In the genomic region with DNA sequence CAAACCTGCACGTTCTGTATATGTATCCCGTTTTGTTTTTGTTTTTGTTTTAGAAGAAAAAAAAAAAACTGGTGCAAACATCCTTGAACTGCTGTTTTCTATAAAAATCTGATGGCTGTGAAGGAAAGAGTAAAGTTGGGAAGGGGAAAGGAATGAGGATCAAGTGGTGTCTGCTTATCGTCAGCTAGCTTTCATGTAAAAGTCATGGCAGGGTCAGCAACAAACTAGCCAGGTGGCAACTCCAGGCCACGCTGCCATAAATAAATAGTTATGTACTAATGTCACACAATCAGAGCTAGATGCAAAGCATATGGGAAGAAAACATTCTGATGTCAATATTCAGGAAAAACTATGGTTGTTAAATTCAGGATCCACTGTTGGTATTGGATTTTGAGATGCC, we compare ENCODE assay signal across 1 cellular context.
TF ChIP-seq lines count a peak whose summit lies in the region.

No MANE protein-coding gene starts in this region.

TF ChIP-seq in GM23338, 12 proteins besides CTCF, POLR2A, EP300 and RAD21:
- TF ChIP-seq, protein P1, sequence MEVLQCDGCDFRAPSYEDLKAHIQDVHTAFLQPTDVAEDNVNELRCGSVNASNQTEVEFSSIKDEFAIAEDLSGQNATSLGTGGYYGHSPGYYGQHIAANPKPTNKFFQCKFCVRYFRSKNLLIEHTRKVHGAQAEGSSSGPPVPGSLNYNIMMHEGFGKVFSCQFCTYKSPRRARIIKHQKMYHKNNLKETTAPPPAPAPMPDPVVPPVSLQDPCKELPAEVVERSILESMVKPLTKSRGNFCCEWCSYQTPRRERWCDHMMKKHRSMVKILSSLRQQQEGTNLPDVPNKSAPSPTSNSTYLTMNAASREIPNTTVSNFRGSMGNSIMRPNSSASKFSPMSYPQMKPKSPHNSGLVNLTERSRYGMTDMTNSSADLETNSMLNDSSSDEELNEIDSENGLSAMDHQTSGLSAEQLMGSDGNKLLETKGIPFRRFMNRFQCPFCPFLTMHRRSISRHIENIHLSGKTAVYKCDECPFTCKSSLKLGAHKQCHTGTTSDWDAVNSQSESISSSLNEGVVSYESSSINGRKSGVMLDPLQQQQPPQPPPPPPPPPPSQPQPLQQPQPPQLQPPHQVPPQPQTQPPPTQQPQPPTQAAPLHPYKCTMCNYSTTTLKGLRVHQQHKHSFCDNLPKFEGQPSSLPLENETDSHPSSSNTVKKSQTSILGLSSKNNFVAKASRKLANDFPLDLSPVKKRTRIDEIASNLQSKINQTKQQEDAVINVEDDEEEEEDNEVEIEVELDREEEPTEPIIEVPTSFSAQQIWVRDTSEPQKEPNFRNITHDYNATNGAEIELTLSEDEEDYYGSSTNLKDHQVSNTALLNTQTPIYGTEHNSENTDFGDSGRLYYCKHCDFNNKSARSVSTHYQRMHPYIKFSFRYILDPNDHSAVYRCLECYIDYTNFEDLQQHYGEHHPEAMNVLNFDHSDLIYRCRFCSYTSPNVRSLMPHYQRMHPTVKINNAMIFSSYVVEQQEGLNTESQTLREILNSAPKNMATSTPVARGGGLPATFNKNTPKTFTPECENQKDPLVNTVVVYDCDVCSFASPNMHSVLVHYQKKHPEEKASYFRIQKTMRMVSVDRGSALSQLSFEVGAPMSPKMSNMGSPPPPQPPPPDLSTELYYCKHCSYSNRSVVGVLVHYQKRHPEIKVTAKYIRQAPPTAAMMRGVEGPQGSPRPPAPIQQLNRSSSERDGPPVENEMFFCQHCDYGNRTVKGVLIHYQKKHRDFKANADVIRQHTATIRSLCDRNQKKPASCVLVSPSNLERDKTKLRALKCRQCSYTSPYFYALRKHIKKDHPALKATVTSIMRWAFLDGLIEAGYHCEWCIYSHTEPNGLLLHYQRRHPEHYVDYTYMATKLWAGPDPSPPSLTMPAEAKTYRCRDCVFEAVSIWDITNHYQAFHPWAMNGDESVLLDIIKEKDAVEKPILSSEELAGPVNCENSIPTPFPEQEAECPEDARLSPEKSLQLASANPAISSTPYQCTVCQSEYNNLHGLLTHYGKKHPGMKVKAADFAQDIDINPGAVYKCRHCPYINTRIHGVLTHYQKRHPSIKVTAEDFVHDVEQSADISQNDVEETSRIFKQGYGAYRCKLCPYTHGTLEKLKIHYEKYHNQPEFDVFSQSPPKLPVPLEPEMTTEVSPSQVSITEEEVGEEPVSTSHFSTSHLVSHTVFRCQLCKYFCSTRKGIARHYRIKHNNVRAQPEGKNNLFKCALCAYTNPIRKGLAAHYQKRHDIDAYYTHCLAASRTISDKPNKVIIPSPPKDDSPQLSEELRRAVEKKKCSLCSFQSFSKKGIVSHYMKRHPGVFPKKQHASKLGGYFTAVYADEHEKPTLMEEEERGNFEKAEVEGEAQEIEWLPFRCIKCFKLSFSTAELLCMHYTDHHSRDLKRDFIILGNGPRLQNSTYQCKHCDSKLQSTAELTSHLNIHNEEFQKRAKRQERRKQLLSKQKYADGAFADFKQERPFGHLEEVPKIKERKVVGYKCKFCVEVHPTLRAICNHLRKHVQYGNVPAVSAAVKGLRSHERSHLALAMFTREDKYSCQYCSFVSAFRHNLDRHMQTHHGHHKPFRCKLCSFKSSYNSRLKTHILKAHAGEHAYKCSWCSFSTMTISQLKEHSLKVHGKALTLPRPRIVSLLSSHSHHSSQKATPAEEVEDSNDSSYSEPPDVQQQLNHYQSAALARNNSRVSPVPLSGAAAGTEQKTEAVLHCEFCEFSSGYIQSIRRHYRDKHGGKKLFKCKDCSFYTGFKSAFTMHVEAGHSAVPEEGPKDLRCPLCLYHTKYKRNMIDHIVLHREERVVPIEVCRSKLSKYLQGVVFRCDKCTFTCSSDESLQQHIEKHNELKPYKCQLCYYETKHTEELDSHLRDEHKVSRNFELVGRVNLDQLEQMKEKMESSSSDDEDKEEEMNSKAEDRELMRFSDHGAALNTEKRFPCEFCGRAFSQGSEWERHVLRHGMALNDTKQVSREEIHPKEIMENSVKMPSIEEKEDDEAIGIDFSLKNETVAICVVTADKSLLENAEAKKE (CRISPR knock-in tag; IDR thresholded peaks at IDR 0.05) = no peak
- no peak for TF ChIP-seq ZNF331 (CRISPR knock-in tag; IDR thresholded peaks at IDR 0.05; ENCODE audit: low read depth)
- TF ChIP-seq POLR2AphosphoS5 (IDR thresholded peaks at IDR 0.05; ENCODE audit: low read depth) = no peak
- TF ChIP-seq STAT1 (IDR thresholded peaks at IDR 0.05; ENCODE audit: unreplicated experiment) = no peak
- TF ChIP-seq EZH2 (IDR thresholded peaks at IDR 0.05; ENCODE audit: low read depth, unreplicated experiment) = no peak
- TF ChIP-seq EZH2phosphoT487 (IDR thresholded peaks at IDR 0.05; ENCODE audit: unreplicated experiment) = no peak
- no peak for TF ChIP-seq ZNF114 (CRISPR knock-in tag; IDR thresholded peaks at IDR 0.05)
- TF ChIP-seq, protein P2, sequence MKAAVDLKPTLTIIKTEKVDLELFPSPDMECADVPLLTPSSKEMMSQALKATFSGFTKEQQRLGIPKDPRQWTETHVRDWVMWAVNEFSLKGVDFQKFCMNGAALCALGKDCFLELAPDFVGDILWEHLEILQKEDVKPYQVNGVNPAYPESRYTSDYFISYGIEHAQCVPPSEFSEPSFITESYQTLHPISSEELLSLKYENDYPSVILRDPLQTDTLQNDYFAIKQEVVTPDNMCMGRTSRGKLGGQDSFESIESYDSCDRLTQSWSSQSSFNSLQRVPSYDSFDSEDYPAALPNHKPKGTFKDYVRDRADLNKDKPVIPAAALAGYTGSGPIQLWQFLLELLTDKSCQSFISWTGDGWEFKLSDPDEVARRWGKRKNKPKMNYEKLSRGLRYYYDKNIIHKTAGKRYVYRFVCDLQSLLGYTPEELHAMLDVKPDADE (IDR thresholded peaks at IDR 0.05) = no peak
- TF ChIP-seq CREB1 (CRISPR knock-in tag; IDR thresholded peaks at IDR 0.05; ENCODE audit: low read depth) = no peak
- TF ChIP-seq, protein P3, sequence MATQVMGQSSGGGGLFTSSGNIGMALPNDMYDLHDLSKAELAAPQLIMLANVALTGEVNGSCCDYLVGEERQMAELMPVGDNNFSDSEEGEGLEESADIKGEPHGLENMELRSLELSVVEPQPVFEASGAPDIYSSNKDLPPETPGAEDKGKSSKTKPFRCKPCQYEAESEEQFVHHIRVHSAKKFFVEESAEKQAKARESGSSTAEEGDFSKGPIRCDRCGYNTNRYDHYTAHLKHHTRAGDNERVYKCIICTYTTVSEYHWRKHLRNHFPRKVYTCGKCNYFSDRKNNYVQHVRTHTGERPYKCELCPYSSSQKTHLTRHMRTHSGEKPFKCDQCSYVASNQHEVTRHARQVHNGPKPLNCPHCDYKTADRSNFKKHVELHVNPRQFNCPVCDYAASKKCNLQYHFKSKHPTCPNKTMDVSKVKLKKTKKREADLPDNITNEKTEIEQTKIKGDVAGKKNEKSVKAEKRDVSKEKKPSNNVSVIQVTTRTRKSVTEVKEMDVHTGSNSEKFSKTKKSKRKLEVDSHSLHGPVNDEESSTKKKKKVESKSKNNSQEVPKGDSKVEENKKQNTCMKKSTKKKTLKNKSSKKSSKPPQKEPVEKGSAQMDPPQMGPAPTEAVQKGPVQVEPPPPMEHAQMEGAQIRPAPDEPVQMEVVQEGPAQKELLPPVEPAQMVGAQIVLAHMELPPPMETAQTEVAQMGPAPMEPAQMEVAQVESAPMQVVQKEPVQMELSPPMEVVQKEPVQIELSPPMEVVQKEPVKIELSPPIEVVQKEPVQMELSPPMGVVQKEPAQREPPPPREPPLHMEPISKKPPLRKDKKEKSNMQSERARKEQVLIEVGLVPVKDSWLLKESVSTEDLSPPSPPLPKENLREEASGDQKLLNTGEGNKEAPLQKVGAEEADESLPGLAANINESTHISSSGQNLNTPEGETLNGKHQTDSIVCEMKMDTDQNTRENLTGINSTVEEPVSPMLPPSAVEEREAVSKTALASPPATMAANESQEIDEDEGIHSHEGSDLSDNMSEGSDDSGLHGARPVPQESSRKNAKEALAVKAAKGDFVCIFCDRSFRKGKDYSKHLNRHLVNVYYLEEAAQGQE (IDR thresholded peaks at IDR 0.05; ENCODE audit: unreplicated experiment) = no peak
- TF ChIP-seq JUNB (IDR thresholded peaks at IDR 0.05; ENCODE audit: unreplicated experiment) = no peak
- TF ChIP-seq NANOG (IDR thresholded peaks at IDR 0.05; ENCODE audit: borderline replicate concordance) = no peak
